10 cellular contexts compared by ENCODE assay signal in the genomic region with DNA sequence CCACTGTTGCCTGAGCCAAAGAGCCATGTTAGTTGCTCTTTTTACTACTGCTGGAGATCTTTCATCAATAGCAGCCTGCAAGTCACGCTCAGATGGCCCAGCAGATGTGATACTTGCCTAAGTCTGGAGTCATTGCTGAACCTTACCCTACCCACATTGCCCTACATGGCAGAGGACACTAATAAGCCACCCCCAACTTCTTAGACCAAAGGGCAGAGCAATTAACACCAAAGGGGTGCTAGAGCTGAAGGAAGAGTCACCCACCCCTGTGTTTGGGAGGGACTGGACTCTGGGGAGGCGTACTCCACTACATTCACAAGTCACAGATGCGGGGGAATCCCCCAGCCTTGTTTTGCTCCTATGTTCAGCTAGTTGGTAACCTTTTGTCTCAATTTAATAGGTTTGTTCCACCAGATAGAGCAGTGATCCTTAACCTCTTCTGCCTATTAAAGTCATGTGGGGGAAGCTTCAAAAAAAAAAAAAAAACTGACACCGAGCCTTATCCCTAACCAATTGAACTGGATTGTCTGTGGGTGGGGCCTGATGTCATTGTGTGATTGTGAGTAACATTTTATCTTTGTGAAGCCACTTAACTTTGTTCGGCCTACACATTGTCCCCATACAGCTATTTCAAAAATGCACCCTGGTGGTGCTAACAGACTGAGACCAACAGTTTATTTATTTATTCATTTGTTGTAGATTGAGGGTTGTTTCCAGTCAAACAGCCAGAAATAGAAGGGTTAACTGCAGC. TPM values are rescaled to one million over a fixed set of nuclear protein-coding genes. Genes with fewer than 3 reads are reported as not detected.
A peak's percentile ranks its signal among the peaks of the same experiment; 100 is the strongest.
DNase-seq lines count a peak whose midpoint lies in the region; ATAC-seq and TF ChIP-seq lines count a peak whose summit lies in the region.
"Had no signal": no experiment of that assay in that cellular context is flagged by ENCODE, and none has a peak within 500 bp of the region (broad histone marks: within the 10 kb centered on the region; RNA-seq: fewer than 3 reads in every experiment).

No MANE protein-coding gene starts in this region.

- no peak; the same call in 1 of the 2 replicates for TF ChIP-seq CTCF in OCI-LY7 (conservative IDR thresholded peaks at IDR 0.05; ENCODE audit: low read length)

- H3K27ac ChIP-seq in OCI-LY7 (ENCODE audit: low read depth, low read length, poor library complexity, severe bottlenecking) (peak overlapping the region; percentile 94), rectal smooth muscle tissue (ENCODE audit: low read depth, low read length) (peak overlapping the region; percentile 10)

- no peak overlapping the region for H3K27ac Mint-ChIP-seq in activated naive CD4-positive, alpha-beta T cell treated with anti-CD3 and anti-CD28 coated beads, Interleukin-2, amount 10 ng/mL, durations not matched to agents 7 days and 5 days
- H3K27ac Mint-ChIP-seq: activated CD8-positive, alpha-beta memory T cell treated with anti-CD3 and anti-CD28 coated beads, Interleukin-2, amount 10 ng/mL, durations not matched to agents 7 days and 5 days had no signal

- H3K9me2 ChIP-seq in OCI-LY7 (ENCODE audit: insufficient read depth, low read length), result no peaks in the 10 kb centered on the region

- intact Hi-C loops in OCI-LY7 (cut with micrococcal nuclease; ENCODE audit: unreplicated experiment), result loop anchor here (2.0 to 10.0 kb wide), 6 partner anchors 139 to 933 kb away; a partner anchor contains a TSS

- H3K27me3 ChIP-seq in rectal smooth muscle tissue (ENCODE audit: control insufficient read depth, insufficient read depth, low read length), result no peaks in the 10 kb centered on the region

- peak; percentile 59 for ATAC-seq in GM18870 (IDR thresholded peaks at IDR 0.05; ENCODE audit: unreplicated experiment)
- peak; percentile 69 for ATAC-seq in HG02678 (IDR thresholded peaks at IDR 0.05; ENCODE audit: unreplicated experiment)
- ATAC-seq: activated CD8-positive, alpha-beta memory T cell treated with anti-CD3 and anti-CD28 coated beads, Interleukin-2, amount 10 ng/mL, durations not matched to agents 7 days and 5 days had no signal

- H3K27me3 Mint-ChIP-seq in activated naive CD4-positive, alpha-beta T cell treated with anti-CD3 and anti-CD28 coated beads, Interleukin-2, amount 10 ng/mL, durations not matched to agents 7 days and 5 days, result peaks cover 30% of the 10 kb centered on the region

- CTCF ChIA-PET in OCI-LY7 (lab: Charles Lee; ENCODE audit: unreplicated experiment), result interaction anchor here (0.5 to 2.0 kb wide), 3 partner anchors 8 to 406 kb away, joined by 3 to 4 read pairs (median 4); no protein-coding TSS in a partner anchor
- CTCF ChIA-PET in activated naive CD4-positive, alpha-beta T cell treated with anti-CD3 and anti-CD28 coated beads, Interleukin-2, amount 10 ng/mL, durations not matched to agents 7 days and 5 days (lab: Charles Lee), result interaction anchor here (1.0 to 1.4 kb wide), 5 partner anchors 9 to 109 kb away, joined by 3 to 6 read pairs (median 3); no protein-coding TSS in a partner anchor

- peak; percentile 86 for DNase-seq in OCI-LY7 (ENCODE audit: low spot score)
- no peak for DNase-seq in stimulated activated naive CD4-positive, alpha-beta T cell treated with Interleukin-2 at 50 U/mL for 16 hours (lab: John Stamatoyannopoulos, UW)
- DNase-seq in activated CD8-positive, alpha-beta memory T cell treated with anti-CD3 and anti-CD28 coated beads for 24 hours, result no peak
- DNase-seq in activated naive CD4-positive, alpha-beta T cell treated with anti-CD3 and anti-CD28 coated beads, Interleukin-2, amount 10 ng/mL, durations not matched to agents 7 days and 5 days, result no peak
- DNase-seq in COR-L47 (lab: John Stamatoyannopoulos, UW), result no peak
- DNase-seq: activated CD8-positive, alpha-beta memory T cell treated with anti-CD3 and anti-CD28 coated beads, Interleukin-2, amount 10 ng/mL, durations not matched to agents 7 days and 5 days; effector CD4-positive, alpha-beta T cell had no signal

- H3K79me2 ChIP-seq in OCI-LY7 (ENCODE audit: insufficient read depth, low read depth, low read length), result no peaks in the 10 kb centered on the region; the same call in 1 of the 2 replicates

- no peaks in the 10 kb centered on the region for H3K9me3 Mint-ChIP-seq in activated naive CD4-positive, alpha-beta T cell treated with anti-CD3 and anti-CD28 coated beads, Interleukin-2, amount 10 ng/mL, durations not matched to agents 7 days and 5 days

- no peak overlapping the region for H3K9ac ChIP-seq in rectal smooth muscle tissue (ENCODE audit: low read length)

- no peaks in the 10 kb centered on the region for H3K9me3 ChIP-seq in OCI-LY7 (ENCODE audit: low read length)

- H3K4me3 Mint-ChIP-seq in activated naive CD4-positive, alpha-beta T cell treated with anti-CD3 and anti-CD28 coated beads, Interleukin-2, amount 10 ng/mL, durations not matched to agents 7 days and 5 days, result no peak overlapping the region
- H3K4me3 Mint-ChIP-seq: activated CD8-positive, alpha-beta memory T cell treated with anti-CD3 and anti-CD28 coated beads, Interleukin-2, amount 10 ng/mL, durations not matched to agents 7 days and 5 days had no signal

- no peaks in the 10 kb centered on the region for H3K36me3 Mint-ChIP-seq in activated naive CD4-positive, alpha-beta T cell treated with anti-CD3 and anti-CD28 coated beads, Interleukin-2, amount 10 ng/mL, durations not matched to agents 7 days and 5 days
- H3K36me3 Mint-ChIP-seq: activated CD8-positive, alpha-beta memory T cell treated with anti-CD3 and anti-CD28 coated beads, Interleukin-2, amount 10 ng/mL, durations not matched to agents 7 days and 5 days had no signal

- H3K36me3 ChIP-seq in OCI-LY7 (ENCODE audit: insufficient read depth, low read length), result no peaks in the 10 kb centered on the region
- H3K36me3 ChIP-seq in rectal smooth muscle tissue (ENCODE audit: control insufficient read depth, insufficient read depth, low read length), result no peaks in the 10 kb centered on the region

- H3K4me3 ChIP-seq in OCI-LY7 (ENCODE audit: low read depth, low read length, poor library complexity, severe bottlenecking) (peak overlapping the region; percentile 47), rectal smooth muscle tissue (ENCODE audit: low read length) (no peak overlapping the region)

- H3K4me2 ChIP-seq in OCI-LY7 (ENCODE audit: low read length), result peak overlapping the region; percentile 61

- H2AFZ ChIP-seq in OCI-LY7 (ENCODE audit: low read length), result peak overlapping the region; percentile 83; the same call in 1 of the 2 replicates

- H3K4me1 ChIP-seq in OCI-LY7 (ENCODE audit: insufficient read depth, low read length, poor library complexity, severe bottlenecking) (peaks cover 89% of the 10 kb centered on the region), rectal smooth muscle tissue (ENCODE audit: control insufficient read depth, insufficient read depth, low read length) (peaks cover 13% of the 10 kb centered on the region)

- POLR2A ChIA-PET in OCI-LY7 (lab: Charles Lee), result interaction anchor here (0.7 to 2.2 kb wide), 7 partner anchors 9 to 811 kb away, joined by 3 to 23 read pairs (median 4); no protein-coding TSS in a partner anchor

- BruUV-seq in OCI-LY7 (replicated peaks; lab: Mats Ljungman, UMichigan), result no TSS peak

- H4K20me1 ChIP-seq in OCI-LY7 (ENCODE audit: insufficient read depth, low read length), result no peaks in the 10 kb centered on the region

- H3K4me1 Mint-ChIP-seq in activated naive CD4-positive, alpha-beta T cell treated with anti-CD3 and anti-CD28 coated beads, Interleukin-2, amount 10 ng/mL, durations not matched to agents 7 days and 5 days, result peaks cover 6% of the 10 kb centered on the region

RNA-seq across cellular contexts. Expression of a gene that starts 13.1 kb away (rescaled TPM):
- 4.9 and 5.9 TPM in 2 replicates for total RNA-seq in OCI-LY7 (2014; rRNA removed; shearing (Covaris generic))
- 0.20 and 0.46 TPM in 2 replicates for total RNA-seq in OCI-LY7 (2022)

RNA-seq across cellular contexts. Expression of a gene that starts 23.9 kb away (rescaled TPM):
- 12.4 and 14.3 TPM in 2 replicates for total RNA-seq in OCI-LY7 (2014; rRNA removed; shearing (Covaris generic))
- 12.9 and 15.2 TPM in 2 replicates for total RNA-seq in OCI-LY7 (2022)
